In the genomic region with DNA sequence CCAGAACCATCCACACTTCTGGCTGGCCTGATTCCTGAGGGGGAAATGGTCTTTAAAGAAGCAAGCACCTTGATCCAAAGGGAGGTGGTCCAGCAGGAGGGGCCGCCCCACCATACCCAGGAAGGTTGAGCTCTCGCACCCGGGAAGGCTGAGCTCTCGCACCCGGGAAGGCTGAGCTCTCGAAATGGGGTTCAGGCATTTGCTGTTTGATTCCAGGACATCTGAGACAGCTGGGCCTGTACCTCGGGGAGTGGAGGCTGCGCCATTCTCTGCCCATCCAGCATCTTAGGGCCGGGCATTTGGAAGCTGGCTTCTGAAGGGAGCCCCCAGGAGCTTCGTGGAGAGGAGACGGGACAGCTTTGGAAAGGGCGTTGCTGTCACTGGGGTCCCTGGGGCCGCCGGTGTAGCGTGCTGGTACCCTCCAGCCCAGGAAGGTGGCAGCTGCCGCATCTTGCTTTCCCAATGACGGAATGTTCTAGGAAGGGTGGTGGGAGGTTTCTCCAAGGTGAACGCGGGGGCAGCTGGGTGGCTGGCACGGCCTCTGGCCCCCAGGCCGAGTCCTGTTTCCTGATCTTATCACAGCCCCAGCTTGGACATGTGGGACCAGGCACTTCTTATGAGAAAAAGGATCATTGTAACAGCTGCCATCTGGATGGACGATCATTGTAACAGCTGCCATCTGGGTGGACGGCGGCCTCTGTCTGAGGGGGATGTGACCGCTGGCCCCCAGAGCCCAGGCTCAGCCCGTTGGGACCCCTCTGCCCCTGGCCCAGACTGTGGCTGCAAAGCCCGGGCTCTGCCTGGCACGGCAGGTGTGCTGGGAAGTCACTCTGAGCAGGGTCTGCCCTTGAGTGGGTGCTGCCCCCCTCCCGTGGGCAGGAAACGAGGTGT, we compare ENCODE assay signal across 19 cellular contexts.
DNase-seq lines count a peak whose midpoint lies in the region; ATAC-seq and TF ChIP-seq lines count a peak whose summit lies in the region.
"Had no signal": no experiment of that assay in that cellular context is flagged by ENCODE, and none has a peak within 500 bp of the region (broad histone marks: within the 10 kb centered on the region; RNA-seq: fewer than 3 reads in every experiment).

No MANE protein-coding gene starts in this region.

- H3K36me3 ChIP-seq in osteoblast (ENCODE audit: insufficient read depth, low read length) = no peaks in the 10 kb centered on the region
- H3K36me3 ChIP-seq in aorta (ENCODE audit: control insufficient read depth in 1 of 2, insufficient read depth in 2 of 2, low read length in 1 of 2) = peaks cover 3 to 4% of the 10 kb centered on the region in 2 donors

- H3K4me3 ChIP-seq in osteoblast (ENCODE audit: insufficient read depth, low read length) = no peak overlapping the region
- H3K4me3 ChIP-seq in aorta (ENCODE audit: low read length in 2 of 2) = no peak overlapping the region
- H3K4me3 ChIP-seq: hepatocyte, stomach had no signal

- H2AFZ ChIP-seq in osteoblast (ENCODE audit: low read length) = no peak overlapping the region
- H2AFZ ChIP-seq: hepatocyte had no signal

- H3K9me3 ChIP-seq in osteoblast (ENCODE audit: low read depth, low read length) (no peaks in the 10 kb centered on the region), aorta (ENCODE audit: control insufficient read depth, low read length) (no peaks in the 10 kb centered on the region)

- H3K79me2 ChIP-seq in osteoblast (ENCODE audit: insufficient read depth, low read length) = no peaks in the 10 kb centered on the region

- peak; percentile 39 for DNase-seq in Right ventricle myocardium inferior (ENCODE audit: missing footprints)
- no peak for DNase-seq in cardiac septum (ENCODE audit: low spot score)
- peak; percentile 26 for DNase-seq in left ventricle myocardium superior
- DNase-seq in osteoblast (ENCODE audit: insufficient read length, low spot score, missing footprints) = peak; percentile 56
- DNase-seq in aorta = peak; percentile 35 to 73
- DNase-seq in NCI-H1417 treated with DMSO at 0.1 percent for 48 hours (lab: John Stamatoyannopoulos, UW) = no peak
- DNase-seq: activated CD4-positive, alpha-beta T cell treated with anti-CD3 and anti-CD28 coated beads for 36 hours; activated naive CD8-positive, alpha-beta T cell treated with anti-CD3 and anti-CD28 coated beads, Interleukin-2, amount 10 ng/mL, durations not matched to agents 7 days and 5 days; GOT3; midbrain; NCI-H1436; NCI-H2171; NCI-H748 treated with DMSO at 0.1 percent for 48 hours; stimulated activated CD4-positive, alpha-beta T cell treated with anti-CD3 and anti-CD28 coated beads, Interleukin-2, amount 100 ng/mL, for 24 hours; stomach had no signal

- no peak overlapping the region for H3K27ac ChIP-seq in osteoblast (ENCODE audit: low read depth, low read length)
- no peak overlapping the region for H3K27ac ChIP-seq in aorta (ENCODE audit: low read depth in 1 of 2, low read length in 2 of 2)
- H3K27ac ChIP-seq: hepatocyte, stomach had no signal

- intact Hi-C loops in Right ventricle myocardium inferior (cut with DNase I) (no loop called here), cardiac septum (cut with DNase I) (no loop called here), left ventricle myocardium superior (cut with micrococcal nuclease) (no loop called here), aorta (cut with DNase I) (no loop called here)

- ATAC-seq in Right ventricle myocardium inferior (no peak), left ventricle myocardium superior (no peak), aorta (ENCODE audit: low FRiP score) (no peak), HG02885 (IDR thresholded peaks at IDR 0.05; ENCODE audit: poor library complexity, unreplicated experiment) (no peak), HG02840 (IDR thresholded peaks at IDR 0.05; ENCODE audit: low FRiP score, unreplicated experiment) (no peak)
- ATAC-seq: activated CD4-positive, alpha-beta T cell treated with anti-CD3 and anti-CD28 coated beads for 36 hours; sciatic nerve had no signal

- 85 to 89% methylated on average over 30 of the region's 30 CpGs for WGBS in aorta, 2 donors

- H3K4me1 ChIP-seq in osteoblast (ENCODE audit: insufficient read depth, low read length) = peaks cover 20% of the 10 kb centered on the region
- H3K4me1 ChIP-seq in aorta (ENCODE audit: control insufficient read depth in 1 of 2, insufficient read depth in 2 of 2, low read length in 2 of 2) = no peaks in the 10 kb centered on the region

- H3K27me3 ChIP-seq in osteoblast (ENCODE audit: insufficient read depth, low read length) = peaks cover 4% of the 10 kb centered on the region
- no peaks in the 10 kb centered on the region for H3K27me3 ChIP-seq in aorta (ENCODE audit: control insufficient read depth in 1 of 2, insufficient read depth in 2 of 2, low read length in 1 of 2)
- H3K27me3 ChIP-seq: hepatocyte had no signal

- H3K4me2 ChIP-seq in osteoblast (ENCODE audit: insufficient read depth, low read length) = no peak overlapping the region
- H3K4me2 ChIP-seq: hepatocyte had no signal

- no peaks in the 10 kb centered on the region for H4K20me1 ChIP-seq in osteoblast (ENCODE audit: insufficient read depth, low read length)

- no peak for TF ChIP-seq CTCF in osteoblast (IDR thresholded peaks at IDR 0.05; ENCODE audit: extremely low read depth, low read depth, low read length)

Comparison
In these comparisons a context has a peak if more than half of its experiments do, and no peak if none do; other contexts are left out.
1. DNase-seq: peak in Right ventricle myocardium inferior (single experiment), left ventricle myocardium superior (single experiment), osteoblast (single experiment) and aorta (2 of 2); none in cardiac septum (single experiment) and NCI-H1417 treated with DMSO at 0.1 percent for 48 hours (single experiment).